ENCODE assay signal across 1 cellular context in the genomic region with DNA sequence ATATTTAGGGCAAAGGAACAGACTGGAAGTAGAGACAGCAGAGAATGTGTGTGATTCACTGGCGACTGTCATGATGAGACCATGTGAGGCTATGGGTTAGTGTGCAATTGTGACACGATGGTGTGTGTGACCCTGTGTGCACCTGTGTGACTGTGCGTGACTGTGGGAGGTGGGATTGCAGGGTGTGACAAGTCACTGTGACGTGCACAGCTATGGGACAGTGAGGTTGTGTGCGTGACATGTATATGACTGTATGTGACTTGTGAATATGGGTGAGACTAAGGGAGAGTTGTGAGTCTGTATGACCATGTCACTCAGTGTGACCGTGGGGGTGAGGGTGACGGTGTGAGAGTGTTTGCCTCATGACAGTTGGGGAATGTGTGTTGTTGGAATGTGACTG.
TF ChIP-seq lines count a peak whose summit lies in the region.

No MANE protein-coding gene starts in this region.

TF ChIP-seq in WTC11, 78 proteins besides CTCF, POLR2A, EP300 and RAD21 (continued from another document):
- TF ChIP-seq IRF1 (CRISPR knock-in tag; IDR thresholded peaks at IDR 0.05), result no peak
- no peak for TF ChIP-seq TP53 (CRISPR knock-in tag; IDR thresholded peaks at IDR 0.05)
- TF ChIP-seq CBFB (CRISPR knock-in tag; IDR thresholded peaks at IDR 0.05; ENCODE audit: low read depth), result no peak
- TF ChIP-seq PREB (CRISPR knock-in tag; IDR thresholded peaks at IDR 0.05; ENCODE audit: borderline replicate concordance), result no peak
